Comparison of ENCODE assay signal across 12 cellular contexts in genomic region chr2:215553946-215554345, GRCh38.
DNase-seq lines count a peak whose midpoint lies in the region; FAIRE-seq and TF ChIP-seq lines count a peak whose summit lies in the region.
"Had no signal": no experiment of that assay in that cellular context is flagged by ENCODE, and none has a peak within 500 bp of the region (broad histone marks: within the 10 kb centered on the region; RNA-seq: fewer than 3 reads in every experiment).

No MANE protein-coding gene starts in this region.

- peak overlapping the region; percentile 75 for H3K27ac Mint-ChIP-seq in osteocyte (ENCODE audit: unreplicated experiment)
- H3K27ac Mint-ChIP-seq: activated naive CD4-positive, alpha-beta T cell treated with anti-CD3 and anti-CD28 coated beads, Interleukin-2, amount 50 U/mL, for 72 hours had no signal

- no peaks in the 10 kb centered on the region for H3K9me3 Mint-ChIP-seq in osteocyte (ENCODE audit: unreplicated experiment)
- H3K9me3 Mint-ChIP-seq: activated naive CD4-positive, alpha-beta T cell treated with anti-CD3 and anti-CD28 coated beads, Interleukin-2, amount 50 U/mL, for 72 hours had no signal

- H3K4me3 ChIP-seq in MM.1S (ENCODE audit: low read length) (no peak overlapping the region), astrocyte of the spinal cord (ENCODE audit: low read depth, low read length) (no peak overlapping the region), small intestine (ENCODE audit: low read depth in 1 of 2, low read length in 2 of 2) (no peak overlapping the region)
- H3K4me3 ChIP-seq: SJSA1, upper lobe of right lung had no signal

- no peaks in the 10 kb centered on the region for H3K9me2 ChIP-seq in MM.1S (replicated peaks; ENCODE audit: insufficient read depth, low read length)

- H2AFZ ChIP-seq in MM.1S (ENCODE audit: low read length), result no peak overlapping the region

- H3K27me3 ChIP-seq in MM.1S (replicated peaks; ENCODE audit: insufficient read depth, low read length) (no peaks in the 10 kb centered on the region), small intestine (ENCODE audit: control insufficient read depth in 2 of 2, insufficient read depth in 2 of 2, low read length in 2 of 2) (no peaks in the 10 kb centered on the region)
- H3K27me3 ChIP-seq: SJSA1, upper lobe of right lung had no signal

- H3K79me2 ChIP-seq in MM.1S (ENCODE audit: low read length), result no peaks in the 10 kb centered on the region

- FAIRE-seq in small intestine (lab: Jason Lieb, UNC), result no peak

- no peaks in the 10 kb centered on the region for H3F3A ChIP-seq in MM.1S (ENCODE audit: insufficient read depth, low read length)

- H3K27me3 Mint-ChIP-seq in osteocyte (ENCODE audit: unreplicated experiment), result no peaks in the 10 kb centered on the region

- H3K36me3 ChIP-seq in MM.1S (replicated peaks; ENCODE audit: insufficient read depth, low read length), result no peaks in the 10 kb centered on the region
- H3K36me3 ChIP-seq in small intestine (ENCODE audit: control insufficient read depth in 2 of 2, insufficient read depth in 2 of 2, low read length in 2 of 2), result no peaks in the 10 kb centered on the region
- H3K36me3 ChIP-seq: SJSA1, upper lobe of right lung had no signal

- H4K20me1 ChIP-seq in MM.1S (ENCODE audit: insufficient read depth, low read length), result no peaks in the 10 kb centered on the region

- in situ Hi-C loops in astrocyte of the spinal cord (cut with HindIII; ENCODE audit: low sequenced_read_pairs), result no loop called here

- H3K4me1 Mint-ChIP-seq in osteocyte (ENCODE audit: unreplicated experiment), result peaks cover 18% of the 10 kb centered on the region

- H3K4me2 ChIP-seq in MM.1S (ENCODE audit: low read depth, low read length), result no peak overlapping the region

- H3K4me1 ChIP-seq in MM.1S (ENCODE audit: low read length) (no peaks in the 10 kb centered on the region), small intestine (ENCODE audit: control insufficient read depth in 2 of 2, insufficient read depth in 1 of 2, low read depth in 1 of 2, low read length in 1 of 2) (no peaks in the 10 kb centered on the region)
- H3K4me1 ChIP-seq: SJSA1, upper lobe of right lung had no signal

- TF ChIP-seq CTCF in MM.1S (IDR thresholded peaks at IDR 0.05; ENCODE audit: low read length), result 0 out of 2 replicates have a peak, but pooled peaks have one; percentile 11
- TF ChIP-seq CTCF in astrocyte of the spinal cord (IDR thresholded peaks at IDR 0.05; ENCODE audit: low read depth, low read length), result peak; percentile 14
- TF ChIP-seq CTCF in osteocyte (IDR thresholded peaks at IDR 0.05), result no peak

- H3K4me3 Mint-ChIP-seq in osteocyte (ENCODE audit: unreplicated experiment), result no peak overlapping the region

- H3K27ac ChIP-seq in MM.1S (ENCODE audit: low read length) (no peak overlapping the region), small intestine (ENCODE audit: low read depth in 1 of 2, low read length in 1 of 2) (no peak overlapping the region)
- H3K27ac ChIP-seq: SJSA1, upper lobe of right lung had no signal

- 89 to 90% (median 89%) methylated on average over 3 of the region's 3 CpGs for WGBS in small intestine, 3 donors

- no peaks in the 10 kb centered on the region for H3K36me3 Mint-ChIP-seq in osteocyte (ENCODE audit: unreplicated experiment)
- H3K36me3 Mint-ChIP-seq: activated naive CD4-positive, alpha-beta T cell treated with anti-CD3 and anti-CD28 coated beads, Interleukin-2, amount 50 U/mL, for 72 hours had no signal

- no peak overlapping the region for H3K9ac ChIP-seq in MM.1S (ENCODE audit: low read length)

- no peaks in the 10 kb centered on the region for H3K9me3 ChIP-seq in MM.1S (replicated peaks; ENCODE audit: insufficient read depth, low read length)
- no peaks in the 10 kb centered on the region for H3K9me3 ChIP-seq in small intestine (ENCODE audit: control insufficient read depth, low read depth)
- H3K9me3 ChIP-seq: SJSA1, upper lobe of right lung had no signal

- DNase-seq in activated CD4-positive, alpha-beta T cell treated with anti-CD3 and anti-CD28 coated beads for 48 hours, result peak; percentile 6
- DNase-seq in activated CD4-positive, alpha-beta T cell treated with anti-CD3 and anti-CD28 coated beads, Interleukin-2, amount 50 U/mL, for 48 hours, result no peak
- no peak for DNase-seq in MM.1S
- DNase-seq in astrocyte of the spinal cord (ENCODE audit: low read depth, low spot score), result no peak
- no peak for DNase-seq in osteocyte (ENCODE audit: extremely low spot score, unreplicated experiment)
- no peak for DNase-seq in small intestine
- no peak for DNase-seq in NCI-H2171 (lab: John Stamatoyannopoulos, UW)
- DNase-seq in NCI-H1930 (lab: John Stamatoyannopoulos, UW), result no peak
- DNase-seq: stimulated activated naive CD4-positive, alpha-beta T cell; upper lobe of right lung had no signal
